ENCODE assay signal across 21 cellular contexts in genomic region chr1:178649582-178650350, GRCh38.
"Had no signal": no experiment of that assay in that cellular context is flagged by ENCODE, and none has a peak within 500 bp of the region (broad histone marks: within the 10 kb centered on the region; RNA-seq: fewer than 3 reads in every experiment).

No MANE protein-coding gene starts in this region.

- H3K27me3 ChIP-seq: esophagus squamous epithelium, right lobe of liver, suprapubic skin, upper lobe of left lung had no signal

- H3K9me3 Mint-ChIP-seq: activated B cell treated with CpG ODN at 0.5 μM for 24 hours; activated CD4-positive, alpha-beta T cell treated with anti-CD3 and anti-CD28 coated beads, Interleukin-2, amount 10 ng/mL, durations not matched to agents 24 days and 14 days; activated naive CD8-positive, alpha-beta T cell treated with anti-CD3 and anti-CD28 coated beads, Interleukin-2, amount 10 ng/mL, durations not matched to agents 7 days and 5 days; activated T-cell treated with anti-CD3 and anti-CD28 coated beads, Interleukin-2, amount 50 U/mL, for 72 hours; mesothelial cell of epicardium; neural crest cell; stimulated activated naive CD8-positive, alpha-beta T cell treated with anti-CD3 and anti-CD28 coated beads, Interleukin-15, Interleukin-2, amounts not matched to agents 100 ng/mL and 50 ng/mL, for 24 hours had no signal

- H3K27ac ChIP-seq: esophagus squamous epithelium, psoas muscle, right lobe of liver, suprapubic skin, upper lobe of left lung had no signal

- H3K27ac Mint-ChIP-seq: activated B cell treated with CpG ODN at 0.5 μM for 24 hours; activated CD4-positive, alpha-beta T cell treated with anti-CD3 and anti-CD28 coated beads, Interleukin-2, amount 10 ng/mL, durations not matched to agents 24 days and 14 days; activated naive CD8-positive, alpha-beta T cell treated with anti-CD3 and anti-CD28 coated beads, Interleukin-2, amount 10 ng/mL, durations not matched to agents 7 days and 5 days; activated T-cell treated with anti-CD3 and anti-CD28 coated beads, Interleukin-2, amount 50 U/mL, for 72 hours; mesothelial cell of epicardium; stimulated activated naive CD8-positive, alpha-beta T cell treated with anti-CD3 and anti-CD28 coated beads, Interleukin-15, Interleukin-2, amounts not matched to agents 100 ng/mL and 50 ng/mL, for 24 hours had no signal

- H3K27me3 Mint-ChIP-seq: activated B cell treated with CpG ODN at 0.5 μM for 24 hours had no signal

- H3K36me3 Mint-ChIP-seq: activated naive CD8-positive, alpha-beta T cell treated with anti-CD3 and anti-CD28 coated beads, Interleukin-2, amount 10 ng/mL, durations not matched to agents 7 days and 5 days; mesothelial cell of epicardium had no signal

- H3K9me3 ChIP-seq: esophagus squamous epithelium, psoas muscle, right lobe of liver, suprapubic skin, upper lobe of left lung had no signal

- ATAC-seq: activated T-cell treated with anti-CD3 and anti-CD28 coated beads, Interleukin-2, amount 50 U/mL, for 72 hours; psoas muscle; right lobe of liver had no signal

- H3K36me3 ChIP-seq: esophagus squamous epithelium, right lobe of liver, suprapubic skin, upper lobe of left lung had no signal

- H3K4me3 Mint-ChIP-seq: activated B cell treated with CpG ODN at 0.5 μM for 24 hours; activated CD4-positive, alpha-beta T cell treated with anti-CD3 and anti-CD28 coated beads, Interleukin-2, amount 10 ng/mL, durations not matched to agents 24 days and 14 days; activated naive CD8-positive, alpha-beta T cell treated with anti-CD3 and anti-CD28 coated beads, Interleukin-2, amount 10 ng/mL, durations not matched to agents 7 days and 5 days; activated T-cell treated with anti-CD3 and anti-CD28 coated beads, Interleukin-2, amount 50 U/mL, for 72 hours; mesothelial cell of epicardium; stimulated activated naive CD8-positive, alpha-beta T cell treated with anti-CD3 and anti-CD28 coated beads, Interleukin-15, Interleukin-2, amounts not matched to agents 100 ng/mL and 50 ng/mL, for 24 hours had no signal

- DNase-seq: activated B cell treated with CpG ODN at 0.5 μM for 24 hours; activated CD4-positive, alpha-beta T cell treated with anti-CD3 and anti-CD28 coated beads, Interleukin-2, amount 10 ng/mL, durations not matched to agents 24 days and 14 days; activated CD8-positive, alpha-beta memory T cell treated with anti-CD3 and anti-CD28 coated beads, Interleukin-2, amount 50 U/mL, for 48 hours; activated gamma-delta T cell; activated naive CD8-positive, alpha-beta T cell treated with anti-CD3 and anti-CD28 coated beads, Interleukin-2, amount 10 ng/mL, durations not matched to agents 7 days and 5 days; activated T-cell treated with anti-CD3 and anti-CD28 coated beads, Interleukin-2, amount 50 U/mL, for 72 hours; anterior cingulate cortex; cortex of kidney; effector CD4-positive, alpha-beta T cell; esophagus squamous epithelium; foreskin fibroblast; glutamatergic neuron; hypothalamus; psoas muscle; right lobe of liver; T-helper 2 cell; upper lobe of left lung had no signal

- H3K4me1 ChIP-seq: psoas muscle, suprapubic skin, upper lobe of left lung had no signal

- H3K4me3 ChIP-seq: esophagus squamous epithelium, psoas muscle, right lobe of liver, suprapubic skin, upper lobe of left lung had no signal

- H3K4me1 Mint-ChIP-seq: activated CD4-positive, alpha-beta T cell treated with anti-CD3 and anti-CD28 coated beads, Interleukin-2, amount 10 ng/mL, durations not matched to agents 24 days and 14 days; activated naive CD8-positive, alpha-beta T cell treated with anti-CD3 and anti-CD28 coated beads, Interleukin-2, amount 10 ng/mL, durations not matched to agents 7 days and 5 days had no signal
